Comparison of ENCODE assay signal across 11 cellular contexts in the genomic region with DNA sequence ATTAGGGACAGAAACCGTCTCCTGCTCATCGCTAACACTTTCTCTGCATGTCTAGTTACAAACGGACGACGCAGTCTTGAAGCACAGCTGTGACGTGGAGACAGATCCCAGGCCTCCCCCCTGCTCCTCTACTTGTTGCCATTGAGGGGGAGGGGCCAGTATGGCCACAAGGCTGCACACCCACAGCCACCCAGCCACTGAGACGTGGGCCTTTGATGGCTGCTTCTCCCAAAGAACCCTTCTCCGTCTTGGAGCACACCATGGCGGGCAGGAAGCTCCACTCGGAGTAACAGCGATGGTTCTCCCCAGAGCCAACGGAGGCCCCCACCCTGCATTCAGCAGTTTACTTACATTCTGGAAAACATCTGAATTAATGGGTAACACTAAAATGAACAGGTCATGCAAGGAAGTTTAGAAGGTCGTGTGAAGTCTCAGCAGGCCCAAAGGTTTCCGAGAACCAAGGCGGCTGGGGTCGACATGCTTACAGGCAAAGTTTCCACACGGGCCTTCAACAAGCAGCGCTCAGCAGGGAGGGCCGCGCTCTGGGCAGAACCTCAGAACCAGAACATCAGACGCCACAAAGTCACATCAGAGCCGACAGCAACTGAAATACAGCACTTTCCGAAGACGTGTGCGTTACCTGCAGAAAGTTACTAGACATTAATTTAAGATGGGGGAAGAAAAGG.
"Had no signal": no experiment of that assay in that cellular context is flagged by ENCODE, and none has a peak within 500 bp of the region (broad histone marks: within the 10 kb centered on the region; RNA-seq: fewer than 3 reads in every experiment).

No MANE protein-coding gene starts in this region.

- DNase-seq: activated CD4-positive, alpha-beta T cell treated with anti-CD3 and anti-CD28 coated beads for 1 hour; activated CD4-positive, alpha-beta T cell treated with anti-CD3 and anti-CD28 coated beads, Interleukin-2, amount 50 U/mL, for 48 hours; activated T-cell treated with anti-CD3 and anti-CD28 coated beads, Interleukin-2, amount 50 U/mL, for 4 hours; esophagus squamous epithelium; immature natural killer cell; left cardiac atrium; naive thymus-derived CD4-positive, alpha-beta T cell; stimulated activated CD4-positive, alpha-beta T cell treated with anti-CD3 and anti-CD28 coated beads, Interleukin-2, amount 100 ng/mL, for 48 hours; stimulated activated naive CD8-positive, alpha-beta T cell treated with anti-CD3 and anti-CD28 coated beads, Interleukin-15, Interleukin-2, amounts not matched to agents 100 U/mL and 50 U/mL, for 24 hours; T-helper 2 cell had no signal

- H3K27ac ChIP-seq: esophagus squamous epithelium had no signal

- H3K4me3 ChIP-seq: esophagus squamous epithelium, lung had no signal

- H3K9me3 ChIP-seq: esophagus squamous epithelium had no signal

- H3K36me3 Mint-ChIP-seq: immature natural killer cell; naive thymus-derived CD4-positive, alpha-beta T cell had no signal

- H3K36me3 ChIP-seq: esophagus squamous epithelium had no signal

- ATAC-seq: activated T-cell treated with anti-CD3 and anti-CD28 coated beads, Interleukin-2, amount 50 U/mL, for 4 hours; naive thymus-derived CD4-positive, alpha-beta T cell; stimulated activated naive CD8-positive, alpha-beta T cell treated with anti-CD3 and anti-CD28 coated beads, Interleukin-15, Interleukin-2, amounts not matched to agents 100 U/mL and 50 U/mL, for 24 hours had no signal

- H3K9me3 Mint-ChIP-seq: activated T-cell treated with anti-CD3 and anti-CD28 coated beads, Interleukin-2, amount 50 U/mL, for 4 hours; immature natural killer cell; naive thymus-derived CD4-positive, alpha-beta T cell had no signal

- H3K27ac Mint-ChIP-seq: immature natural killer cell had no signal

- H3K4me3 Mint-ChIP-seq: activated T-cell treated with anti-CD3 and anti-CD28 coated beads, Interleukin-2, amount 50 U/mL, for 4 hours; immature natural killer cell; naive thymus-derived CD4-positive, alpha-beta T cell had no signal

- H3K27me3 ChIP-seq: esophagus squamous epithelium had no signal
